1 cellular context compared by ENCODE assay signal in genomic region chr18:12934454-12935071, GRCh38.
TF ChIP-seq lines count a peak whose summit lies in the region.

No MANE protein-coding gene starts in this region.

TF ChIP-seq in K562, 482 proteins besides CTCF, POLR2A, EP300 and RAD21 (continued from another document):
- TF ChIP-seq E2F1 (CRISPR knock-in tag; IDR thresholded peaks at IDR 0.05) (no peak), ID3 (CRISPR knock-in tag; IDR thresholded peaks at IDR 0.05) (no peak), ID3 (tag; IDR thresholded peaks at IDR 0.05) (no peak), TCFL5 (CRISPR knock-in tag; conservative IDR thresholded peaks at IDR 0.05) (no peak), EZH2 (IDR thresholded peaks at IDR 0.05; ENCODE audit: borderline replicate concordance, low read depth, low read length) (no peak), IRF9 (tag; IDR thresholded peaks at IDR 0.05) (no peak), ARID3B (CRISPR knock-in tag; IDR thresholded peaks at IDR 0.05; ENCODE audit: borderline replicate concordance) (no peak), POLR2AphosphoS2 (IDR thresholded peaks at IDR 0.05; ENCODE audit: low read length) (no peak), FOSL1 (tag; conservative IDR thresholded peaks at IDR 0.05) (no peak), FOXM1 (IDR thresholded peaks at IDR 0.05; ENCODE audit: low read depth) (no peak), FOXM1 (CRISPR knock-in tag; IDR thresholded peaks at IDR 0.05; ENCODE audit: low read depth) (no peak), NCOA1 (IDR thresholded peaks at IDR 0.05; ENCODE audit: low read depth) (no peak), NCOR1 (IDR thresholded peaks at IDR 0.05) (no peak), HNRNPUL1 (IDR thresholded peaks at IDR 0.05; ENCODE audit: low read length) (no peak), ZNF146 (CRISPR knock-in tag; IDR thresholded peaks at IDR 0.05; ENCODE audit: unreplicated experiment) (no peak), OTX1 (CRISPR knock-in tag; IDR thresholded peaks at IDR 0.05) (no peak), HMG20A (CRISPR knock-in tag; conservative IDR thresholded peaks at IDR 0.05) (no peak), DACH1 (IDR thresholded peaks at IDR 0.05; ENCODE audit: partially characterized antibody) (no peak), ZNF696 (CRISPR knock-in tag; conservative IDR thresholded peaks at IDR 0.05) (no peak), POU5F1 (IDR thresholded peaks at IDR 0.05; ENCODE audit: borderline replicate concordance, low read depth, low read length, partially characterized antibody) (no peak), NCOA6 (IDR thresholded peaks at IDR 0.05) (no peak), RB1 (IDR thresholded peaks at IDR 0.05; ENCODE audit: low read depth) (peak; percentile 45)
- TF ChIP-seq, protein P1, sequence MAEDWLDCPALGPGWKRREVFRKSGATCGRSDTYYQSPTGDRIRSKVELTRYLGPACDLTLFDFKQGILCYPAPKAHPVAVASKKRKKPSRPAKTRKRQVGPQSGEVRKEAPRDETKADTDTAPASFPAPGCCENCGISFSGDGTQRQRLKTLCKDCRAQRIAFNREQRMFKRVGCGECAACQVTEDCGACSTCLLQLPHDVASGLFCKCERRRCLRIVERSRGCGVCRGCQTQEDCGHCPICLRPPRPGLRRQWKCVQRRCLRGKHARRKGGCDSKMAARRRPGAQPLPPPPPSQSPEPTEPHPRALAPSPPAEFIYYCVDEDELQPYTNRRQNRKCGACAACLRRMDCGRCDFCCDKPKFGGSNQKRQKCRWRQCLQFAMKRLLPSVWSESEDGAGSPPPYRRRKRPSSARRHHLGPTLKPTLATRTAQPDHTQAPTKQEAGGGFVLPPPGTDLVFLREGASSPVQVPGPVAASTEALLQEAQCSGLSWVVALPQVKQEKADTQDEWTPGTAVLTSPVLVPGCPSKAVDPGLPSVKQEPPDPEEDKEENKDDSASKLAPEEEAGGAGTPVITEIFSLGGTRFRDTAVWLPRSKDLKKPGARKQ (CRISPR knock-in tag; IDR thresholded peaks at IDR 0.05) = no peak
- TF ChIP-seq, protein P2, sequence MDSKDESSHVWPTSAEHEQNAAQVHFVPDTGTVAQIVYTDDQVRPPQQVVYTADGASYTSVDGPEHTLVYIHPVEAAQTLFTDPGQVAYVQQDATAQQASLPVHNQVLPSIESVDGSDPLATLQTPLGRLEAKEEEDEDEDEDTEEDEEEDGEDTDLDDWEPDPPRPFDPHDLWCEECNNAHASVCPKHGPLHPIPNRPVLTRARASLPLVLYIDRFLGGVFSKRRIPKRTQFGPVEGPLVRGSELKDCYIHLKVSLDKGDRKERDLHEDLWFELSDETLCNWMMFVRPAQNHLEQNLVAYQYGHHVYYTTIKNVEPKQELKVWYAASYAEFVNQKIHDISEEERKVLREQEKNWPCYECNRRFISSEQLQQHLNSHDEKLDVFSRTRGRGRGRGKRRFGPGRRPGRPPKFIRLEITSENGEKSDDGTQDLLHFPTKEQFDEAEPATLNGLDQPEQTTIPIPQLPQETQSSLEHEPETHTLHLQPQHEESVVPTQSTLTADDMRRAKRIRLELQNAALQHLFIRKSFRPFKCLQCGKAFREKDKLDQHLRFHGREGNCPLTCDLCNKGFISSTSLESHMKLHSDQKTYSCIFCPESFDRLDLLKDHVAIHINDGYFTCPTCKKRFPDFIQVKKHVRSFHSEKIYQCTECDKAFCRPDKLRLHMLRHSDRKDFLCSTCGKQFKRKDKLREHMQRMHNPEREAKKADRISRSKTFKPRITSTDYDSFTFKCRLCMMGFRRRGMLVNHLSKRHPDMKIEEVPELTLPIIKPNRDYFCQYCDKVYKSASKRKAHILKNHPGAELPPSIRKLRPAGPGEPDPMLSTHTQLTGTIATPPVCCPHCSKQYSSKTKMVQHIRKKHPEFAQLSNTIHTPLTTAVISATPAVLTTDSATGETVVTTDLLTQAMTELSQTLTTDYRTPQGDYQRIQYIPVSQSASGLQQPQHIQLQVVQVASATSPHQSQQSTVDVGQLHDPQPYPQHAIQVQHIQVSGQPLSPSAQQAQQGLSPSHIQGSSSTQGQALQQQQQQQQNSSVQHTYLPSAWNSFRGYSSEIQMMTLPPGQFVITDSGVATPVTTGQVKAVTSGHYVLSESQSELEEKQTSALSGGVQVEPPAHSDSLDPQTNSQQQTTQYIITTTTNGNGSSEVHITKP (IDR thresholded peaks at IDR 0.05; ENCODE audit: partially characterized antibody) = no peak
- TF ChIP-seq, protein P3, sequence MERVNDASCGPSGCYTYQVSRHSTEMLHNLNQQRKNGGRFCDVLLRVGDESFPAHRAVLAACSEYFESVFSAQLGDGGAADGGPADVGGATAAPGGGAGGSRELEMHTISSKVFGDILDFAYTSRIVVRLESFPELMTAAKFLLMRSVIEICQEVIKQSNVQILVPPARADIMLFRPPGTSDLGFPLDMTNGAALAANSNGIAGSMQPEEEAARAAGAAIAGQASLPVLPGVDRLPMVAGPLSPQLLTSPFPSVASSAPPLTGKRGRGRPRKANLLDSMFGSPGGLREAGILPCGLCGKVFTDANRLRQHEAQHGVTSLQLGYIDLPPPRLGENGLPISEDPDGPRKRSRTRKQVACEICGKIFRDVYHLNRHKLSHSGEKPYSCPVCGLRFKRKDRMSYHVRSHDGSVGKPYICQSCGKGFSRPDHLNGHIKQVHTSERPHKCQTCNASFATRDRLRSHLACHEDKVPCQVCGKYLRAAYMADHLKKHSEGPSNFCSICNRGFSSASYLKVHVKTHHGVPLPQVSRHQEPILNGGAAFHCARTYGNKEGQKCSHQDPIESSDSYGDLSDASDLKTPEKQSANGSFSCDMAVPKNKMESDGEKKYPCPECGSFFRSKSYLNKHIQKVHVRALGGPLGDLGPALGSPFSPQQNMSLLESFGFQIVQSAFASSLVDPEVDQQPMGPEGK (CRISPR knock-in tag; IDR thresholded peaks at IDR 0.05; ENCODE audit: borderline replicate concordance) = no peak
